Comparison of ENCODE assay signal across 7 cellular contexts in the genomic region with DNA sequence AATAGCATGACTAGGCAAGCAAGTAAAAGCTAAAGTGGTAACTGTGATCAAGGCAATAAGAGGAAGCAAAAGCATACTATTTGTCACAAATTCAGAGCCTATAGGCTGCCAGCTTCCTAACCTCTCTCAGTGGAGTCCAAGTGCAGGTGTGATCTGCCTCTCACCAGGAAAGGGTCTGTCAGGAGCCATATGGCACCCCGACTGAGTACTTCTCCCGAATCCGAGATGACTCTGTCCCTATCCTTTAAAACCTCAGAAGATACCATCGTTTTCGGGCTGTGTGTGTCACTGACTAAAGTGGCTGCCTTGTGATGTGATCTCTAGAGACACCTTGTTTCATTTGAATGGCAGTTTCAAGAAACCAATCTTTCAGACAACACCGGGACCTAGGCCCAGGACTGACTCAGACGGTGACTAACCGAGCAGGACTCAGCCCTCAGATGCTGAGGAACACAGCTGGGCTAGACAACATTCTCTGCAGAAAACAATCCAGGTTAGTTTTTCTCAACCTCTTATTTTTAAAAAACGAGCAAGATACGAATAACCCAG.
A peak's percentile ranks its signal among the peaks of the same experiment; 100 is the strongest.
DNase-seq lines count a peak whose midpoint lies in the region; ATAC-seq and TF ChIP-seq lines count a peak whose summit lies in the region.

No MANE protein-coding gene starts in this region.

- peak overlapping the region in 1 of 2 donors; percentile 16 for H3K4me3 ChIP-seq in duodenal mucosa (ENCODE audit: low read depth in 1 of 2, low read length in 2 of 2)
- no peak overlapping the region for H3K4me3 ChIP-seq in rectal smooth muscle tissue (ENCODE audit: low read length)

- H3K36me3 ChIP-seq in duodenal mucosa (ENCODE audit: control insufficient read depth in 1 of 2, insufficient read depth in 2 of 2, low read length in 2 of 2) (peaks cover 6 to 35% of the 10 kb centered on the region in 2 donors), rectal smooth muscle tissue (ENCODE audit: control insufficient read depth, insufficient read depth, low read length) (peaks cover 12% of the 10 kb centered on the region)

- peak overlapping the region in 1 of 2 donors; percentile 45 for H3K9ac ChIP-seq in duodenal mucosa (ENCODE audit: low read depth in 1 of 2, low read length in 2 of 2)
- no peak overlapping the region for H3K9ac ChIP-seq in rectal smooth muscle tissue (ENCODE audit: low read length)

- ATAC-seq in GM18907 (IDR thresholded peaks at IDR 0.05; ENCODE audit: unreplicated experiment) (peak; percentile 71), HG02852 (IDR thresholded peaks at IDR 0.05; ENCODE audit: unreplicated experiment) (peak; percentile 52), SK-N-SH treated with all-trans-retinoic acid at 6 μM for 48 hours (peak; percentile 87)

- no peaks in the 10 kb centered on the region for H3K27me3 ChIP-seq in duodenal mucosa (ENCODE audit: control insufficient read depth in 1 of 2, insufficient read depth in 2 of 2, low read length in 2 of 2)
- no peaks in the 10 kb centered on the region for H3K27me3 ChIP-seq in rectal smooth muscle tissue (ENCODE audit: control insufficient read depth, insufficient read depth, low read length)

- H3K27ac ChIP-seq in duodenal mucosa (ENCODE audit: low read depth, low read length) = peak overlapping the region; percentile 46
- peak overlapping the region; percentile 80 for H3K27ac ChIP-seq in rectal smooth muscle tissue (ENCODE audit: low read depth, low read length)

- no peaks in the 10 kb centered on the region for H3K9me3 ChIP-seq in duodenal mucosa (ENCODE audit: control insufficient read depth in 1 of 2, low read length in 2 of 2)

- DNase-seq in RPMI8226 = no peak
- no peak for DNase-seq in globus pallidus (ENCODE audit: low spot score)

- peaks cover 9 to 26% of the 10 kb centered on the region in 2 donors for H3K4me1 ChIP-seq in duodenal mucosa (ENCODE audit: control insufficient read depth in 1 of 2, insufficient read depth in 2 of 2, low read length in 2 of 2)
- peaks cover 27% of the 10 kb centered on the region for H3K4me1 ChIP-seq in rectal smooth muscle tissue (ENCODE audit: control insufficient read depth, insufficient read depth, low read length)

TF ChIP-seq in SK-N-SH treated with all-trans-retinoic acid at 6 μM for 48 hours, 23 proteins besides CTCF, POLR2A, EP300 and RAD21:
- TF ChIP-seq ZNF8 (CRISPR knock-in tag; IDR thresholded peaks at IDR 0.05) (no peak), ZC3H10 (CRISPR knock-in tag; IDR thresholded peaks at IDR 0.05) (no peak), GLIS3 (CRISPR knock-in tag; IDR thresholded peaks at IDR 0.05) (no peak), SNAI2 (CRISPR knock-in tag; IDR thresholded peaks at IDR 0.05) (0 out of 2 replicates have a peak, but pooled peaks have one; percentile 40), TOX (CRISPR knock-in tag; IDR thresholded peaks at IDR 0.05; ENCODE audit: borderline replicate concordance) (no peak), ZFP3 (CRISPR knock-in tag; IDR thresholded peaks at IDR 0.05) (peak; percentile 74; the same call in 1 of the 2 replicates), CSDC2 (CRISPR knock-in tag; IDR thresholded peaks at IDR 0.05) (peak; percentile 82; the same call in 1 of the 2 replicates), ZNF565 (CRISPR knock-in tag; conservative IDR thresholded peaks at IDR 0.05; ENCODE audit: low read depth) (no peak)
- TF ChIP-seq, protein P1, sequence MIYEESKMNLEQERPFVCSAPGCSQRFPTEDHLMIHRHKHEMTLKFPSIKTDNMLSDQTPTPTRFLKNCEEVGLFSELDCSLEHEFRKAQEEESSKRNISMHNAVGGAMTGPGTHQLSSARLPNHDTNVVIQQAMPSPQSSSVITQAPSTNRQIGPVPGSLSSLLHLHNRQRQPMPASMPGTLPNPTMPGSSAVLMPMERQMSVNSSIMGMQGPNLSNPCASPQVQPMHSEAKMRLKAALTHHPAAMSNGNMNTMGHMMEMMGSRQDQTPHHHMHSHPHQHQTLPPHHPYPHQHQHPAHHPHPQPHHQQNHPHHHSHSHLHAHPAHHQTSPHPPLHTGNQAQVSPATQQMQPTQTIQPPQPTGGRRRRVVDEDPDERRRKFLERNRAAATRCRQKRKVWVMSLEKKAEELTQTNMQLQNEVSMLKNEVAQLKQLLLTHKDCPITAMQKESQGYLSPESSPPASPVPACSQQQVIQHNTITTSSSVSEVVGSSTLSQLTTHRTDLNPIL (CRISPR knock-in tag; IDR thresholded peaks at IDR 0.05; ENCODE audit: low read depth) = no peak
- TF ChIP-seq, protein P2, sequence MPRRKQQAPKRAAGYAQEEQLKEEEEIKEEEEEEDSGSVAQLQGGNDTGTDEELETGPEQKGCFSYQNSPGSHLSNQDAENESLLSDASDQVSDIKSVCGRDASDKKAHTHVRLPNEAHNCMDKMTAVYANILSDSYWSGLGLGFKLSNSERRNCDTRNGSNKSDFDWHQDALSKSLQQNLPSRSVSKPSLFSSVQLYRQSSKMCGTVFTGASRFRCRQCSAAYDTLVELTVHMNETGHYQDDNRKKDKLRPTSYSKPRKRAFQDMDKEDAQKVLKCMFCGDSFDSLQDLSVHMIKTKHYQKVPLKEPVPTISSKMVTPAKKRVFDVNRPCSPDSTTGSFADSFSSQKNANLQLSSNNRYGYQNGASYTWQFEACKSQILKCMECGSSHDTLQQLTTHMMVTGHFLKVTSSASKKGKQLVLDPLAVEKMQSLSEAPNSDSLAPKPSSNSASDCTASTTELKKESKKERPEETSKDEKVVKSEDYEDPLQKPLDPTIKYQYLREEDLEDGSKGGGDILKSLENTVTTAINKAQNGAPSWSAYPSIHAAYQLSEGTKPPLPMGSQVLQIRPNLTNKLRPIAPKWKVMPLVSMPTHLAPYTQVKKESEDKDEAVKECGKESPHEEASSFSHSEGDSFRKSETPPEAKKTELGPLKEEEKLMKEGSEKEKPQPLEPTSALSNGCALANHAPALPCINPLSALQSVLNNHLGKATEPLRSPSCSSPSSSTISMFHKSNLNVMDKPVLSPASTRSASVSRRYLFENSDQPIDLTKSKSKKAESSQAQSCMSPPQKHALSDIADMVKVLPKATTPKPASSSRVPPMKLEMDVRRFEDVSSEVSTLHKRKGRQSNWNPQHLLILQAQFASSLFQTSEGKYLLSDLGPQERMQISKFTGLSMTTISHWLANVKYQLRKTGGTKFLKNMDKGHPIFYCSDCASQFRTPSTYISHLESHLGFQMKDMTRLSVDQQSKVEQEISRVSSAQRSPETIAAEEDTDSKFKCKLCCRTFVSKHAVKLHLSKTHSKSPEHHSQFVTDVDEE (CRISPR knock-in tag; IDR thresholded peaks at IDR 0.05) = no peak
